In the genomic region with DNA sequence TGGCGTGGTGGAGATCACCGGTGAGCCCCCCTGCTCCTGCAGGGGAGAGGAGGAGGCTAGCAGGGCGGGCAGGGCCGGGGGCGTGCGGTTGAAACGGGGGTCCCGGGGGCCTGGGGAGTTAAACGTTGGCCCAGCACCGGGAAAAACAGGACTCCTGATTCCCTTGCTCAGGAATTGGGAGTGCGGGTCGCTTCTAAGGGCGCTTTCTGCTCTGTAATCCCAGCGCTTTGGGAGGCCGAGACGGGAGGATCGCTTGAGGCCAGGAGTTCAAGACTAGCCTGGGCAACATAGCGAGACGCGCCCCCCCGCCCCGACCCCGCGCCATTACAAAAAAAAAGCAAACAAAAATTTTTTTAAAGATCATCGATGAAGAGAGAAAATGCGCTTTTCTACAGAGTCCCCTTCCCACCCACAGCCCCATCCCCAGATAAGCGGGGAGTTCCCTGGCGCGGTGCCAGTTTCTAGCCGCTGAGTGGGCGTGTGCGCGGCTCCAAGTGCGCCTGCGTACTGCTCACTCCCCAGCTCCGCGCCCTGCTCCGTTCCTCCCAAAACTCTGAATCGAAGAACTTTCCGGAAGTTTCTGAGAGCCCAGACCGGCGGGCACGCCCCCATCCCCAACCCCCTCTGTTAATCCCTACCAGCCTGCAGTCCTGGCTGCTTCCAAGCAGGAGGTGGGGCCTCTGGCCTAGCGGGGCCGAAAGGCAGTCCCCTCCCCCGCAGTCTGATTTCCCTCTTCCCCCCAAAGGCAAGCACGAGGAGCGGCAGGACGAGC, we compare ENCODE assay signal across 8 cellular contexts. TPM values are rescaled to one million over a fixed set of nuclear protein-coding genes. Genes with fewer than 3 reads are reported as not detected.
DNase-seq lines count a peak whose midpoint lies in the region; ATAC-seq and TF ChIP-seq lines count a peak whose summit lies in the region.

No MANE protein-coding gene starts in this region.

- peaks cover 18% of the 10 kb centered on the region for H3K4me1 ChIP-seq in IMR-90 (ENCODE audit: control insufficient read depth, insufficient read depth, low read length)

- peak overlapping the region; percentile 36 for H4K5ac ChIP-seq in IMR-90 (ENCODE audit: low read depth, low read length)

- CTCF ChIA-PET in IMR-90 (lab: Yijun Ruan, JAX): interaction anchor here (0.6 kb wide), 1 partner anchor 12 kb away, joined by 4 read pairs; no protein-coding TSS in a partner anchor

- no peak for TF ChIP-seq CTCF in IMR-90 (conservative IDR thresholded peaks at IDR 0.05; ENCODE audit: low read depth, low read length)

- peak overlapping the region; percentile 98 for H2AK9ac ChIP-seq in IMR-90 (replicated peaks; ENCODE audit: low read depth, low read length, poor library complexity)

- no peak overlapping the region for H2BK20ac ChIP-seq in IMR-90 (ENCODE audit: low read depth, low read length)

- no TSS peak for BruUV-seq in IMR-90 (replicated peaks; lab: Mats Ljungman, UMichigan)

- TF ChIP-seq RAD21 in IMR-90 (IDR thresholded peaks at IDR 0.05; ENCODE audit: low read length): no peak

- 1% methylated on average over 16 of the region's 49 CpGs; no CpG with 5 or more reads in 1 of the 2 experiments for WGBS in IMR-90 (ENCODE audit: extremely low coverage in 2 of 2, insufficient read length in 1 of 2), 2 experiments

- DNase-seq in A172 (ENCODE audit: low spot score) (peak; percentile 94), IMR-90 (peak; percentile 92), SK-N-MC (ENCODE audit: low read depth, low spot score) (peak; percentile 77), germinal center (ENCODE audit: low spot score) (peak; percentile 77), nucleus accumbens (lab: John Stamatoyannopoulos, UW) (peak in 48 of 56 donors; percentile 10 to 91 (median 54)), substantia nigra (lab: John Stamatoyannopoulos, UW) (peak in 47 of 49 donors; percentile 18 to 91 (median 62))
- peak; percentile 75 for DNase-seq in activated naive CD4-positive, alpha-beta T cell treated with anti-CD3 and anti-CD28 coated beads, Interleukin-2, amount 50 U/mL, for 16 hours

- H3K18ac ChIP-seq in IMR-90 (ENCODE audit: low read depth, low read length): peak overlapping the region; percentile 74

- H3K79me1 ChIP-seq in IMR-90 (ENCODE audit: low read depth in 1 of 2, low read length in 2 of 2): peaks cover 0 to 19% of the 10 kb centered on the region in 2 experiments; a peak in 3 of 4 replicates

- H3K27me3 ChIP-seq in IMR-90 (ENCODE audit: control insufficient read depth, insufficient read depth, low read length): no peaks in the 10 kb centered on the region

- H3K4me2 ChIP-seq in IMR-90 (ENCODE audit: low read depth, low read length): peak overlapping the region; percentile 55

- ATAC-seq in GM18505 (IDR thresholded peaks at IDR 0.05; ENCODE audit: unreplicated experiment): peak; percentile 49
- peak; percentile 68 for ATAC-seq in IMR-90 (ENCODE audit: low read depth)

- peak overlapping the region; percentile 98 for H3K4ac ChIP-seq in IMR-90 (ENCODE audit: low read depth, low read length)

- dilution Hi-C loops in IMR-90 (cut with HindIII; ENCODE audit: low sequenced_read_pairs, unreplicated experiment): no loop called here

- TF ChIP-seq POLR2A in GM18505 (IDR thresholded peaks at IDR 0.05; ENCODE audit: borderline replicate concordance, extremely low read depth, insufficient read depth, insufficient read length) (peak; percentile 27), IMR-90 (IDR thresholded peaks at IDR 0.05; ENCODE audit: low read depth, low read length) (no peak)

- peaks cover 10% of the 10 kb centered on the region for H3K36me3 ChIP-seq in IMR-90 (ENCODE audit: control insufficient read depth, insufficient read depth, low read length)
- H3K36me3 ChIP-seq in SK-N-MC (ENCODE audit: insufficient read depth, low read length): peaks cover 7% of the 10 kb centered on the region; the same call in 1 of the 2 replicates

- H3K27ac ChIP-seq in IMR-90 (ENCODE audit: insufficient read depth, low read length) (peak overlapping the region; percentile 93), SK-N-MC (0 out of 2 replicates have a peak overlapping the region, but pooled peaks have one; percentile 31), substantia nigra (ENCODE audit: low read depth, low read length, poor library complexity, severe bottlenecking) (peak overlapping the region; percentile 91)

- H4K20me1 ChIP-seq in IMR-90 (ENCODE audit: insufficient read depth, low read length): peaks cover 15% of the 10 kb centered on the region

- POLR2A ChIA-PET in IMR-90 (lab: Charles Lee; ENCODE audit: unreplicated experiment): interaction anchor here (1.1 kb wide), 1 partner anchor 9 kb away, joined by 3 read pairs; no protein-coding TSS in a partner anchor

- peak overlapping the region; percentile 98 for H3K23ac ChIP-seq in IMR-90 (ENCODE audit: low read depth, low read length)

- 0 out of 2 replicates have a peak, but pooled peaks cover 5% of the 10 kb centered on the region for H3K9me1 ChIP-seq in IMR-90 (ENCODE audit: insufficient read depth, low read length)

- peak overlapping the region; percentile 95 for H2BK5ac ChIP-seq in IMR-90 (ENCODE audit: low read depth, low read length, poor library complexity, severe bottlenecking)

- in situ Hi-C loops in IMR-90 (cut with MboI; ENCODE audit: low sequenced_read_pairs): no loop called here

- H2AK5ac ChIP-seq in IMR-90 (ENCODE audit: low read depth, low read length): peak overlapping the region; percentile 87

- no peak overlapping the region for H2BK15ac ChIP-seq in IMR-90 (ENCODE audit: low read depth, low read length)

- H2AFZ ChIP-seq in IMR-90 (replicated peaks; ENCODE audit: low read length, poor library complexity): peak overlapping the region; percentile 86

- H3K9ac ChIP-seq in IMR-90 (ENCODE audit: low read depth, low read length) (peak overlapping the region; percentile 95), SK-N-MC (ENCODE audit: insufficient read length) (peak overlapping the region; percentile 87)

- H4K8ac ChIP-seq in IMR-90 (ENCODE audit: low read depth in 2 of 2, low read length in 2 of 2): peak overlapping the region in 1 of 2 experiments; percentile 88; a peak in 3 of 4 replicates

- H3K9me3 ChIP-seq in IMR-90 (ENCODE audit: control insufficient read depth, insufficient read depth, low read length) (no peaks in the 10 kb centered on the region), SK-N-MC (ENCODE audit: low read depth, low read length) (no peaks in the 10 kb centered on the region)

- H3K14ac ChIP-seq in IMR-90 (replicated peaks; ENCODE audit: low read depth, low read length): peak overlapping the region; percentile 99

- peak overlapping the region; percentile 91 for H3K4me3 ChIP-seq in IMR-90 (ENCODE audit: insufficient read depth, low read depth, low read length)
- H3K4me3 ChIP-seq in SK-N-MC: peak overlapping the region; percentile 98

- H3K56ac ChIP-seq in IMR-90 (ENCODE audit: extremely low read depth, insufficient read depth, low read length): peak overlapping the region; percentile 86

- peak overlapping the region; percentile 95 for H4K91ac ChIP-seq in IMR-90 (ENCODE audit: insufficient read depth, low read depth, low read length)

- peak overlapping the region; percentile 74 for H2BK120ac ChIP-seq in IMR-90 (ENCODE audit: low read depth, low read length)

- intact Hi-C loops in IMR-90 (cut with micrococcal nuclease): loop anchor here (1.0 kb wide), 1 partner anchor 12 kb away; no protein-coding TSS in a partner anchor

TF ChIP-seq in IMR-90, 13 proteins besides CTCF, POLR2A, EP300 and RAD21:
- TF ChIP-seq CEBPB (IDR thresholded peaks at IDR 0.05; ENCODE audit: low read depth, low read length): no peak
- TF ChIP-seq, protein P1, sequence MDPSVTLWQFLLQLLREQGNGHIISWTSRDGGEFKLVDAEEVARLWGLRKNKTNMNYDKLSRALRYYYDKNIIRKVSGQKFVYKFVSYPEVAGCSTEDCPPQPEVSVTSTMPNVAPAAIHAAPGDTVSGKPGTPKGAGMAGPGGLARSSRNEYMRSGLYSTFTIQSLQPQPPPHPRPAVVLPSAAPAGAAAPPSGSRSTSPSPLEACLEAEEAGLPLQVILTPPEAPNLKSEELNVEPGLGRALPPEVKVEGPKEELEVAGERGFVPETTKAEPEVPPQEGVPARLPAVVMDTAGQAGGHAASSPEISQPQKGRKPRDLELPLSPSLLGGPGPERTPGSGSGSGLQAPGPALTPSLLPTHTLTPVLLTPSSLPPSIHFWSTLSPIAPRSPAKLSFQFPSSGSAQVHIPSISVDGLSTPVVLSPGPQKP (IDR thresholded peaks at IDR 0.05; ENCODE audit: borderline replicate concordance, low read depth, low read length): no peak
- TF ChIP-seq MXI1 (IDR thresholded peaks at IDR 0.05; ENCODE audit: borderline replicate concordance, low read depth, low read length): peak; percentile 73; the same call in 1 of the 2 replicates
- TF ChIP-seq MAZ (IDR thresholded peaks at IDR 0.05; ENCODE audit: borderline replicate concordance, low read depth, low read length): peak; percentile 62; the same call in 1 of the 2 replicates
- TF ChIP-seq MAFK (IDR thresholded peaks at IDR 0.05; ENCODE audit: low read depth, low read length): no peak

RNA-seq across cellular contexts. Expression of a gene that starts 0.8 kb away (rescaled TPM):
- 235 and 382 TPM in 2 replicates for total RNA-seq in A172 (2014; rRNA removed; shearing (Covaris generic))
- total RNA-seq in IMR-90 (2012; rRNA removed): 33.2 and 48.6 TPM in 2 replicates
- polyA plus RNA-seq in IMR-90 (2012; rRNA removed): 1,363 and 1,841 TPM in 2 replicates
- polyA plus RNA-seq in IMR-90 (2012; cell fraction: cytosol; rRNA removed): 2,238 and 2,632 TPM in 2 replicates
- 412 and 1,178 TPM in 2 replicates for polyA plus RNA-seq in IMR-90 (2012; cell fraction: nucleus; rRNA removed; ENCODE audit: low replicate concordance)

RNA-seq across cellular contexts. Expression of a gene that starts 55.5 kb away (rescaled TPM):
- total RNA-seq in A172 (2014; rRNA removed; shearing (Covaris generic)): 149 and 151 TPM in 2 replicates
- total RNA-seq in IMR-90 (2012; rRNA removed): 40.1 and 58.6 TPM in 2 replicates
- polyA plus RNA-seq in IMR-90 (2012; rRNA removed): 56.9 and 64.9 TPM in 2 replicates
- 26.6 and 33.4 TPM in 2 replicates for polyA plus RNA-seq in IMR-90 (2012; cell fraction: cytosol; rRNA removed)
- 15.8 and 33.2 TPM in 2 replicates for polyA plus RNA-seq in IMR-90 (2012; cell fraction: nucleus; rRNA removed; ENCODE audit: low replicate concordance)

Comparison
In these comparisons a context has a peak if more than half of its experiments do, and no peak if none do; other contexts are left out.
1. Peak in every context shown above with its lines: DNase-seq, ATAC-seq, H3K4me3 ChIP-seq and H3K27ac ChIP-seq.
2. H3K27ac ChIP-seq: peak in every context shown above with its lines; median percentile 93 in IMR-90; 91 in substantia nigra; 31 in SK-N-MC.